Comparison of ENCODE assay signal across 8 cellular contexts in genomic region chr1:226870026-226870322, GRCh38. TPM values are rescaled to one million over a fixed set of nuclear protein-coding genes. Genes with fewer than 3 reads are reported as not detected.
DNase-seq lines count a peak whose midpoint lies in the region; ATAC-seq, FAIRE-seq and TF ChIP-seq lines count a peak whose summit lies in the region.

No MANE protein-coding gene starts in this region.

- H3K27me3 ChIP-seq in HL-60 (ENCODE audit: insufficient read depth, poor library complexity, severe bottlenecking), result peaks cover 35% of the 10 kb centered on the region
- H3K27me3 ChIP-seq in muscle layer of duodenum (ENCODE audit: low read depth, low read length), result no peaks in the 10 kb centered on the region

- peak overlapping the region; percentile 84 for H3K4me3 ChIP-seq in A549
- peak overlapping the region; percentile 47; the same call in 1 of the 2 replicates for H3K4me3 ChIP-seq in HL-60 (replicated peaks; ENCODE audit: insufficient read depth, low read length)
- H3K4me3 ChIP-seq in muscle layer of duodenum (ENCODE audit: low read depth in 1 of 2, low read length in 2 of 2), result peak overlapping the region; percentile 59 to 84

- no peak for TF ChIP-seq CTCF in A549 (IDR thresholded peaks at IDR 0.05)
- no peak for TF ChIP-seq CTCF in HL-60 (IDR thresholded peaks at IDR 0.05; ENCODE audit: insufficient read depth, low read length)
- no peak for TF ChIP-seq CTCF in chondrocyte (IDR thresholded peaks at IDR 0.05)
- TF ChIP-seq CTCF in D721Med (IDR thresholded peaks at IDR 0.05; ENCODE audit: insufficient read depth, missing control alignments), result no peak

- POLR2A ChIA-PET in A549 (lab: Yijun Ruan, JAX), result interaction anchor here (0.6 to 0.7 kb wide), 2 partner anchors 69 to 422 kb away, joined by 3 to 9 read pairs; no protein-coding TSS in a partner anchor

- peak overlapping the region; percentile 85 for H3K4me2 ChIP-seq in A549

- peak overlapping the region; percentile 63 for H3K27ac Mint-ChIP-seq in chondrocyte (ENCODE audit: unreplicated experiment)

- intact Hi-C loops in sciatic nerve (cut with DNase I), result no loop called here

- no peak for TF ChIP-seq RAD21 in A549 (conservative IDR thresholded peaks at IDR 0.05 in 1 of 2, IDR thresholded peaks at IDR 0.05 in 1 of 2)

- peak in 1 of 2 experiments; percentile 40 for DNase-seq in A549 (ENCODE audit: low read depth in 1 of 2, low spot score in 1 of 2)
- DNase-seq in HL-60 (ENCODE audit: low read depth in 1 of 2, low spot score in 1 of 2), result no peak
- no peak for DNase-seq in chondrocyte (ENCODE audit: low spot score)
- DNase-seq in sciatic nerve (ENCODE audit: low spot score), result no peak
- no peak for DNase-seq in urothelium cell line (ENCODE audit: low spot score)
- DNase-seq in D721Med (ENCODE audit: insufficient read length, low spot score), result no peak

- no peak for FAIRE-seq in A549 (lab: Jason Lieb, UNC)
- FAIRE-seq in urothelium cell line (lab: Jason Lieb, UNC), result no peak
- FAIRE-seq in D721Med (lab: Jason Lieb, UNC), result no peak

- TF ChIP-seq EP300 in A549 (IDR thresholded peaks at IDR 0.05), result no peak

- H3K9me3 ChIP-seq in A549 (peaks cover 5% of the 10 kb centered on the region; the same call in 1 of the 3 replicates), muscle layer of duodenum (ENCODE audit: control insufficient read depth in 1 of 2, low read length in 2 of 2) (no peaks in the 10 kb centered on the region)

- peak overlapping the region; percentile 90 to 95 for H3K27ac ChIP-seq in A549
- no peak overlapping the region for H3K27ac ChIP-seq in HL-60 (replicated peaks)
- H3K27ac ChIP-seq in muscle layer of duodenum (ENCODE audit: low read length), result peak overlapping the region; percentile 31

- no peaks in the 10 kb centered on the region for H3K36me3 ChIP-seq in muscle layer of duodenum (ENCODE audit: control insufficient read depth in 1 of 2, insufficient read depth in 2 of 2, low read length in 2 of 2)

- no peak for TF ChIP-seq POLR2A in A549 (IDR thresholded peaks at IDR 0.05; ENCODE audit: low read length)

- H3K9me3 Mint-ChIP-seq in chondrocyte (ENCODE audit: low read depth), result peaks cover 4% of the 10 kb centered on the region

- peaks cover 21% of the 10 kb centered on the region for H3K4me1 Mint-ChIP-seq in chondrocyte (ENCODE audit: low read depth)

- ATAC-seq in A549 (no peak), sciatic nerve (no peak), HG02623 (IDR thresholded peaks at IDR 0.05; ENCODE audit: unreplicated experiment) (no peak)

- CTCF ChIA-PET in A549 (lab: Yijun Ruan, JAX), result interaction anchor here (0.6 kb wide), 2 partner anchors 8 to 69 kb away, joined by 3 to 4 read pairs; no protein-coding TSS in a partner anchor

- H3K27me3 Mint-ChIP-seq in chondrocyte (ENCODE audit: low read depth), result no peaks in the 10 kb centered on the region

- H3K36me3 Mint-ChIP-seq in chondrocyte (ENCODE audit: low read depth), result no peaks in the 10 kb centered on the region

- H3K4me1 ChIP-seq in A549 (peaks cover 29% of the 10 kb centered on the region), muscle layer of duodenum (ENCODE audit: control insufficient read depth in 1 of 2, insufficient read depth in 2 of 2, low read length in 2 of 2) (peaks cover 10 to 16% of the 10 kb centered on the region in 2 donors)

- 24% methylated on average over 3 of the region's 3 CpGs for WGBS in A549 (ENCODE audit: missing lambda C conversion rate)

- peak overlapping the region; percentile 75 for H3K4me3 Mint-ChIP-seq in chondrocyte (ENCODE audit: unreplicated experiment)

TF ChIP-seq in A549, 52 proteins besides CTCF, POLR2A, EP300 and RAD21:
- TF ChIP-seq EHF (CRISPR knock-in tag; IDR thresholded peaks at IDR 0.05) (no peak), USF2 (IDR thresholded peaks at IDR 0.05) (no peak), HDAC2 (IDR thresholded peaks at IDR 0.05) (no peak), CEBPB (IDR thresholded peaks at IDR 0.05) (no peak), SREBF2 (IDR thresholded peaks at IDR 0.05) (no peak), BHLHE40 (IDR thresholded peaks at IDR 0.05; ENCODE audit: low read depth, low read length) (no peak), ZFP36 (IDR thresholded peaks at IDR 0.05; ENCODE audit: borderline replicate concordance, partially characterized antibody) (no peak)

RNA-seq across cellular contexts. Expression of gene PSEN2, which starts 0.4 kb away (rescaled TPM):
- polyA plus RNA-seq in A549 (2011; rRNA removed) (24.2 and 27.9 TPM in 2 replicates), A549 (2017; fragmentation: RNase III; extraction: RNeasy Plus Mini Kit Qiagen cat#74134 plus additional on column Dnase treatment) (22.0 to 23.4 TPM (median 23.4 TPM) in 3 replicates)
- 24.1 and 29.9 TPM in 2 replicates for polyA plus RNA-seq in A549 (2012; cell fraction: cytosol; rRNA removed)
- polyA plus RNA-seq in A549 (2012; cell fraction: nucleus; rRNA removed), result 69.5 and 71.7 TPM in 2 replicates
- 39.1 and 39.8 TPM in 2 replicates for polyA minus RNA-seq in A549 (2011; rRNA and poly(A)+ RNA removed)
- total RNA-seq in chondrocyte (14.5 to 21.0 TPM (median 19.5 TPM) in 3 replicates), sciatic nerve (12.5 TPM)
